Comparison of ENCODE assay signal across 28 cellular contexts in the genomic region with DNA sequence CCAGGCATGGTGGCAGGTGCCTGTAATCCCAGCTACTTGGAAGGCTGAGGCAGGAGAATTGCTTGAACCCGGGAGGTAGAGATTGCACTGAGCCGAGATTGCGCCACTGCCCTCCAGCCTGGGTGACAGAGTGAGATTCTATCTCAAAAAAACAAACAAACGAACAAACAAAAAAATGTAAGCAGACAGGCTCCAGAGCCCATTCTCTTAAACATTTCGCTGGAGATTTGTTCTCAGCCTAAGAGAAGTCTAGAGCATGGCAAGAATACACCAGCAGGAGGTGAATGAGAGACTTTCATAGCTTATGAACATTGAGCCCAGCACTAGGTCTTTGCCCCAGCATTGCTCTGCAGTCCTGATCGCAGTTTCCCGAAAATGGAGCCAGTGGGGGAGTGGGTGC.
DNase-seq lines count a peak whose midpoint lies in the region; ATAC-seq and TF ChIP-seq lines count a peak whose summit lies in the region.
"Had no signal": no experiment of that assay in that cellular context is flagged by ENCODE, and none has a peak within 500 bp of the region (broad histone marks: within the 10 kb centered on the region; RNA-seq: fewer than 3 reads in every experiment).

No MANE protein-coding gene starts in this region.

- H3K9me3 ChIP-seq in PC-9 (ENCODE audit: insufficient read depth, low read depth): 0 out of 2 replicates have a peak, but pooled peaks cover 5% of the 10 kb centered on the region
- no peaks in the 10 kb centered on the region for H3K9me3 ChIP-seq in right lobe of liver
- H3K9me3 ChIP-seq in left lung: peaks cover 0 to 2% of the 10 kb centered on the region in 2 donors
- H3K9me3 ChIP-seq: body of pancreas, pancreas, uterus had no signal

- H3K4me2 ChIP-seq in GM23338 (no peak overlapping the region), PC-9 (peak overlapping the region; percentile 57)

- no peaks in the 10 kb centered on the region; the same call in 1 of the 2 replicates for H4K20me1 ChIP-seq in GM23338 (replicated peaks; ENCODE audit: insufficient read depth)
- no peaks in the 10 kb centered on the region for H4K20me1 ChIP-seq in PC-9 (ENCODE audit: insufficient read depth)

- H3K36me3 ChIP-seq in GM23338 (ENCODE audit: insufficient read depth) (no peaks in the 10 kb centered on the region), PC-9 (ENCODE audit: low read depth) (no peaks in the 10 kb centered on the region), right lobe of liver (no peaks in the 10 kb centered on the region), left lung (no peaks in the 10 kb centered on the region)
- H3K36me3 ChIP-seq: gastroesophageal sphincter, left ventricle myocardium inferior, pancreas, SJCRH30, uterus had no signal

- no TSS peak for BruUV-seq in PC-9 (replicated peaks; lab: Mats Ljungman, UMichigan)

- H3K27ac ChIP-seq in GM23338 (ENCODE audit: low read depth) (no peak overlapping the region), PC-9 (peak overlapping the region; percentile 68), right lobe of liver (peak overlapping the region in 1 of 3 donors; percentile 5), left lung (no peak overlapping the region)
- H3K27ac ChIP-seq: body of pancreas, C4-2B, gastroesophageal sphincter, left ventricle myocardium inferior, pancreas, SJCRH30, uterus had no signal

- POLR2A ChIA-PET in PC-9 (lab: Charles Lee; ENCODE audit: unreplicated experiment): interaction anchor here (0.6 to 0.8 kb wide), 4 partner anchors 31 to 975 kb away, joined by 4 read pairs; a partner anchor contains a TSS

- H3K4me1 ChIP-seq in GM23338 (ENCODE audit: insufficient read depth) (0 out of 2 replicates have a peak, but pooled peaks cover 6% of the 10 kb centered on the region), PC-9 (replicated peaks; ENCODE audit: insufficient read depth) (peaks cover 50% of the 10 kb centered on the region), right lobe of liver (peaks cover 0 to 27% (median 10%) of the 10 kb centered on the region in 4 donors), left lung (peaks cover 0 to 4% of the 10 kb centered on the region in 2 donors)
- H3K4me1 ChIP-seq: body of pancreas, gastroesophageal sphincter, left ventricle myocardium inferior, pancreas, SJCRH30, uterus had no signal

- no peak overlapping the region for H3K4me3 ChIP-seq in GM23338
- no peak overlapping the region for H3K4me3 ChIP-seq in PC-9
- no peak overlapping the region for H3K4me3 ChIP-seq in right lobe of liver
- H3K4me3 ChIP-seq in left lung: no peak overlapping the region
- H3K4me3 ChIP-seq: body of pancreas, gastroesophageal sphincter, left ventricle myocardium inferior, pancreas, SJCRH30, uterus had no signal

- H3F3A ChIP-seq in GM23338 (replicated peaks; ENCODE audit: low read depth) (no peaks in the 10 kb centered on the region), PC-9 (ENCODE audit: insufficient read depth, low read depth) (peaks cover 51% of the 10 kb centered on the region)

- no peak overlapping the region for H3K27ac Mint-ChIP-seq in GM23338
- no peak overlapping the region for H3K27ac Mint-ChIP-seq in chondrocyte (ENCODE audit: unreplicated experiment)
- H3K27ac Mint-ChIP-seq: activated CD8-positive, alpha-beta T cell treated with anti-CD3 and anti-CD28 coated beads, Interleukin-2, amount 10 ng/mL, durations not matched to agents 7 days and 5 days; immature natural killer cell; natural killer cell treated with Interleukin-12 subunit alpha and Interleukin-12 subunit beta and Interleukin-15 and Interleukin-18, amount 100 ng/mL, for 72 hours had no signal

- H3K36me3 Mint-ChIP-seq in GM23338 (ENCODE audit: low read depth) (peaks cover 5% of the 10 kb centered on the region; the same call in 1 of the 3 replicates), chondrocyte (ENCODE audit: low read depth) (no peaks in the 10 kb centered on the region)
- H3K36me3 Mint-ChIP-seq: immature natural killer cell; natural killer cell treated with Interleukin-12 subunit alpha and Interleukin-12 subunit beta and Interleukin-15 and Interleukin-18, amount 100 ng/mL, for 72 hours had no signal

- H3K27me3 Mint-ChIP-seq in GM23338 (ENCODE audit: insufficient read depth, low read depth, poor library complexity) (peaks cover 14% of the 10 kb centered on the region), chondrocyte (ENCODE audit: low read depth) (peaks cover 48% of the 10 kb centered on the region)

- H3K4me1 Mint-ChIP-seq in GM23338 (no peaks in the 10 kb centered on the region), chondrocyte (ENCODE audit: low read depth) (peaks cover 6% of the 10 kb centered on the region)

- no peak for TF ChIP-seq POLR2A in right lobe of liver (IDR thresholded peaks at IDR 0.05)

- intact Hi-C loops in PC-9 (cut with micrococcal nuclease; ENCODE audit: unreplicated experiment): no loop called here
- intact Hi-C loops in right lobe of liver (cut with DNase I): loop anchor here in 1 of 2 donors (10.0 kb wide), 1 partner anchor 52 kb away; no protein-coding TSS in a partner anchor
- intact Hi-C loops in left lung (cut with DNase I): no loop called here

- WGBS in right lobe of liver (ENCODE audit: insufficient coverage, low coverage, low lambda C conversion rate, missing lambda C conversion rate): 19% methylated on average over 5 of the region's 7 CpGs

- H3K4me3 Mint-ChIP-seq in GM23338 (no peak overlapping the region), chondrocyte (ENCODE audit: unreplicated experiment) (no peak overlapping the region)
- H3K4me3 Mint-ChIP-seq: activated CD8-positive, alpha-beta T cell treated with anti-CD3 and anti-CD28 coated beads, Interleukin-2, amount 10 ng/mL, durations not matched to agents 7 days and 5 days; immature natural killer cell; natural killer cell treated with Interleukin-12 subunit alpha and Interleukin-12 subunit beta and Interleukin-15 and Interleukin-18, amount 100 ng/mL, for 72 hours had no signal

- H3K9me3 Mint-ChIP-seq in GM23338 (peaks cover 13% of the 10 kb centered on the region; the same call in 2 of the 3 replicates), chondrocyte (ENCODE audit: low read depth) (peaks cover 14% of the 10 kb centered on the region)
- H3K9me3 Mint-ChIP-seq: natural killer cell treated with Interleukin-12 subunit alpha and Interleukin-12 subunit beta and Interleukin-15 and Interleukin-18, amount 100 ng/mL, for 72 hours had no signal

- H2AFZ ChIP-seq in GM23338 (peak overlapping the region; percentile 28), PC-9 (no peak overlapping the region)

- ATAC-seq in GM23338 (no peak; the same call in 2 of the 3 replicates), right lobe of liver (peak; percentile 40 to 60 (median 56)), GM21515 (IDR thresholded peaks at IDR 0.05; ENCODE audit: unreplicated experiment) (no peak), HG02852 (IDR thresholded peaks at IDR 0.05; ENCODE audit: unreplicated experiment) (no peak), left lung (no peak)
- ATAC-seq: activated CD8-positive, alpha-beta T cell treated with anti-CD3 and anti-CD28 coated beads, Interleukin-2, amount 10 ng/mL, durations not matched to agents 7 days and 5 days; body of pancreas; gastroesophageal sphincter; natural killer cell treated with Interleukin-12 subunit alpha and Interleukin-12 subunit beta and Interleukin-15 and Interleukin-18, amount 100 ng/mL, for 72 hours; pancreas had no signal

- DNase-seq in GM23338 (ENCODE audit: low spot score): no peak
- peak; percentile 36 to 85 for DNase-seq in PC-9
- DNase-seq in chondrocyte (ENCODE audit: low spot score): no peak
- DNase-seq in right lobe of liver: no peak
- DNase-seq in RPMI8226: no peak
- no peak for DNase-seq in left lung
- DNase-seq: activated CD4-positive, CD25-positive, alpha-beta regulatory T cell treated with anti-CD3 and anti-CD28 coated beads, Interleukin-2, amount 50 U/mL, for 72 hours; activated CD8-positive, alpha-beta T cell treated with anti-CD3 and anti-CD28 coated beads, Interleukin-2, amount 10 ng/mL, durations not matched to agents 7 days and 5 days; activated gamma-delta T cell; body of pancreas; effector memory CD4-positive, alpha-beta T cell; hippocampal formation; immature natural killer cell; Kasumi-1; left ventricle myocardium inferior; NCI-H1092; NCI-H187; pancreas; SJCRH30; stimulated activated CD4-positive, alpha-beta T cell treated with anti-CD3 and anti-CD28 coated beads, Interleukin-4, amount 100 ng/mL, for 1 hour; stimulated activated naive CD4-positive, alpha-beta T cell; T-helper 1 cell; uterus had no signal

- H3K79me2 ChIP-seq in GM23338 (replicated peaks; ENCODE audit: insufficient read depth) (no peaks in the 10 kb centered on the region), PC-9 (ENCODE audit: low read depth) (no peaks in the 10 kb centered on the region)

- CTCF ChIA-PET in PC-9 (lab: Charles Lee): interaction anchor here (1.4 kb wide), 1 partner anchor 11 kb away, joined by 3 read pairs; no protein-coding TSS in a partner anchor

- no peak for TF ChIP-seq CTCF in GM23338 (conservative IDR thresholded peaks at IDR 0.05; ENCODE audit: low read depth in 2 of 2)
- peak; percentile 45; the same call in 1 of the 2 replicates for TF ChIP-seq CTCF in PC-9 (conservative IDR thresholded peaks at IDR 0.05)
- TF ChIP-seq CTCF in chondrocyte (IDR thresholded peaks at IDR 0.05): peak; percentile 35
- TF ChIP-seq CTCF in right lobe of liver (IDR thresholded peaks at IDR 0.05): peak in 2 of 4 donors; percentile 17 to 18
- no peak for TF ChIP-seq CTCF in left lung (IDR thresholded peaks at IDR 0.05)

- peaks cover 6% of the 10 kb centered on the region; the same call in 1 of the 2 replicates for H3K9me2 ChIP-seq in GM23338 (ENCODE audit: insufficient read depth)
- no peaks in the 10 kb centered on the region for H3K9me2 ChIP-seq in PC-9 (ENCODE audit: insufficient read depth)

- H3K27me3 ChIP-seq in GM23338 (ENCODE audit: insufficient read depth) (no peaks in the 10 kb centered on the region), PC-9 (ENCODE audit: insufficient read depth, low read depth) (no peaks in the 10 kb centered on the region), right lobe of liver (no peaks in the 10 kb centered on the region), left lung (no peaks in the 10 kb centered on the region)
- H3K27me3 ChIP-seq: body of pancreas, pancreas, SJCRH30, uterus had no signal

Comparison
In these comparisons a context has a peak if more than half of its experiments do, and no peak if none do; other contexts are left out.
1. ATAC-seq: peak in right lobe of liver (4 of 4); none in GM23338 (single experiment), GM21515 (single experiment), HG02852 (single experiment) and left lung (single experiment).
2. DNase-seq: peak in PC-9 (2 of 2); none in GM23338 (single experiment), chondrocyte (single experiment), right lobe of liver (0 of 3), RPMI8226 (single experiment) and left lung (0 of 2).
3. CTCF ChIP-seq: peak in PC-9 (single experiment) and chondrocyte (single experiment); none in GM23338 (0 of 2) and left lung (0 of 2).